8 cellular contexts compared by ENCODE assay signal in the genomic region with DNA sequence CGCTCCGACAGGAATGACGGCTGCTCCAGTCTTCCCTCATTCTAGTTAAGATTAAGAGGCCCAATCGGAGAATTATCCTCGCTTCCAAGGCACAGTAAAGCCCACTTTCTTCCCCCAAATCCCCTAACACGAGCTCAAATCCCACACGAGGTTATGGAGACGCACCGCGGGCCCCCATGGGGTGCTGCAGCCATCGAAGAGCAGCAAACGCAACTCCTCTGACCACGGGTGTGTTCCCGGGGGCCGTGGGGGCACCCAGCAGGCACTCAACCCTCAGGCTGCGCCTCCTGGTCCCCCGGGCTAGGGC. TPM values are rescaled to one million over a fixed set of nuclear protein-coding genes. Genes with fewer than 3 reads are reported as not detected.
DNase-seq lines count a peak whose midpoint lies in the region; ATAC-seq and TF ChIP-seq lines count a peak whose summit lies in the region.

No MANE protein-coding gene starts in this region.

- peak overlapping the region; percentile 89 for H3K9ac ChIP-seq in skeletal muscle satellite cell (ENCODE audit: low read depth, low read length)

- no peaks in the 10 kb centered on the region for H3K9me3 ChIP-seq in CD4-positive, CD25-positive, alpha-beta regulatory T cell (ENCODE audit: control insufficient read depth in 2 of 2, low read length in 2 of 2)
- H3K9me3 ChIP-seq in gastroesophageal sphincter (no peaks in the 10 kb centered on the region), skeletal muscle satellite cell (replicated peaks; ENCODE audit: low read length) (no peaks in the 10 kb centered on the region)

- TF ChIP-seq POLR2A in gastroesophageal sphincter (IDR thresholded peaks at IDR 0.05) = no peak

- H3K4me3 ChIP-seq in CD4-positive, CD25-positive, alpha-beta regulatory T cell (ENCODE audit: low read depth, low read length) = peak overlapping the region; percentile 79
- H3K4me3 ChIP-seq in gastroesophageal sphincter (peak overlapping the region; percentile 94 to 100), skeletal muscle satellite cell (ENCODE audit: low read length) (peak overlapping the region; percentile 88)

- TF ChIP-seq EP300 in gastroesophageal sphincter (IDR thresholded peaks at IDR 0.05) = no peak

- DNase-seq in CD4-positive, CD25-positive, alpha-beta regulatory T cell = no peak
- DNase-seq in HFFc6 (no peak), AML-193 (lab: John Stamatoyannopoulos, UW) (no peak), T-helper 9 cell (no peak)
- DNase-seq in activated CD4-positive, alpha-beta T cell treated with anti-CD3 and anti-CD28 coated beads, Interleukin-2, amount 50 U/mL, for 48 hours = no peak

- no peaks in the 10 kb centered on the region for H3K9me3 Mint-ChIP-seq in CD4-positive, CD25-positive, alpha-beta regulatory T cell
- H3K9me3 Mint-ChIP-seq in HFFc6 = no peaks in the 10 kb centered on the region

- peak overlapping the region; percentile 59 for H3K27ac ChIP-seq in CD4-positive, CD25-positive, alpha-beta regulatory T cell (ENCODE audit: insufficient read depth, low read length, poor library complexity, severe bottlenecking)
- peak overlapping the region; percentile 39 to 90 (median 80) for H3K27ac ChIP-seq in gastroesophageal sphincter

- H3K4me1 ChIP-seq in CD4-positive, CD25-positive, alpha-beta regulatory T cell (ENCODE audit: control insufficient read depth, insufficient read depth, low read length, poor library complexity, severe bottlenecking) = peaks cover 18% of the 10 kb centered on the region
- H3K4me1 ChIP-seq in gastroesophageal sphincter = peaks cover 2 to 27% (median 9%) of the 10 kb centered on the region in 3 donors
- H3K4me1 ChIP-seq in skeletal muscle satellite cell (ENCODE audit: control insufficient read depth, insufficient read depth, low read length) = peaks cover 17% of the 10 kb centered on the region

- TF ChIP-seq CTCF in HFFc6 (IDR thresholded peaks at IDR 0.05) (no peak), gastroesophageal sphincter (IDR thresholded peaks at IDR 0.05) (no peak)

- H3K27ac Mint-ChIP-seq in CD4-positive, CD25-positive, alpha-beta regulatory T cell = peak overlapping the region; percentile 83 to 89 (median 88)
- H3K27ac Mint-ChIP-seq in HFFc6 = peak overlapping the region; percentile 90

- WGBS in gastroesophageal sphincter (ENCODE audit: low coverage in 1 of 2), 2 donors = 0% methylated on average over 5 of the region's 17 CpGs; no CpG with 5 or more reads in 1 of the 2 donors

- H3K27me3 Mint-ChIP-seq in CD4-positive, CD25-positive, alpha-beta regulatory T cell = peaks cover 5% of the 10 kb centered on the region
- H3K27me3 Mint-ChIP-seq in HFFc6 (ENCODE audit: insufficient read depth) = peaks cover 8% of the 10 kb centered on the region

- H3K4me3 Mint-ChIP-seq in CD4-positive, CD25-positive, alpha-beta regulatory T cell = peak overlapping the region; percentile 91 to 98 (median 96)
- H3K4me3 Mint-ChIP-seq in HFFc6 = peak overlapping the region; percentile 93

- H3K36me3 ChIP-seq in CD4-positive, CD25-positive, alpha-beta regulatory T cell (ENCODE audit: control insufficient read depth, insufficient read depth, low read length) = peaks cover 31% of the 10 kb centered on the region
- H3K36me3 ChIP-seq in gastroesophageal sphincter (peaks cover 0 to 33% of the 10 kb centered on the region in 2 donors), skeletal muscle satellite cell (ENCODE audit: insufficient read depth, low read length) (peaks cover 32% of the 10 kb centered on the region)

- peaks cover 9 to 44% (median 20%) of the 10 kb centered on the region in 4 donors for H3K4me1 Mint-ChIP-seq in CD4-positive, CD25-positive, alpha-beta regulatory T cell
- peaks cover 24% of the 10 kb centered on the region for H3K4me1 Mint-ChIP-seq in HFFc6 (ENCODE audit: low read depth)

- peak overlapping the region; percentile 92 for H3K4me2 ChIP-seq in skeletal muscle satellite cell (ENCODE audit: low read length)

- peaks cover 17% of the 10 kb centered on the region for H3K36me3 Mint-ChIP-seq in CD4-positive, CD25-positive, alpha-beta regulatory T cell
- peaks cover 13% of the 10 kb centered on the region for H3K36me3 Mint-ChIP-seq in HFFc6 (ENCODE audit: low read depth)

- peak in 1 of 2 donors; percentile 2 for ATAC-seq in CD4-positive, CD25-positive, alpha-beta regulatory T cell (ENCODE audit: low read depth in 2 of 2)
- ATAC-seq in SK-N-SH treated with all-trans-retinoic acid at 6 μM for 48 hours (peak; percentile 31), gastroesophageal sphincter (no peak)

- no peaks in the 10 kb centered on the region for H3K27me3 ChIP-seq in CD4-positive, CD25-positive, alpha-beta regulatory T cell (ENCODE audit: control insufficient read depth, insufficient read depth, low read length)
- no peaks in the 10 kb centered on the region for H3K27me3 ChIP-seq in gastroesophageal sphincter
- no peaks in the 10 kb centered on the region for H3K27me3 ChIP-seq in skeletal muscle satellite cell (ENCODE audit: control insufficient read depth, insufficient read depth, low read length)

TF ChIP-seq in SK-N-SH treated with all-trans-retinoic acid at 6 μM for 48 hours, 23 proteins besides CTCF, POLR2A, EP300 and RAD21:
- TF ChIP-seq TCF4 (CRISPR knock-in tag; IDR thresholded peaks at IDR 0.05; ENCODE audit: borderline replicate concordance) = no peak
- no peak for TF ChIP-seq OSR1 (CRISPR knock-in tag; IDR thresholded peaks at IDR 0.05)
- TF ChIP-seq ZC3H10 (CRISPR knock-in tag; IDR thresholded peaks at IDR 0.05) = no peak
- TF ChIP-seq ZFP3 (CRISPR knock-in tag; IDR thresholded peaks at IDR 0.05) = no peak
- TF ChIP-seq ZNF565 (CRISPR knock-in tag; conservative IDR thresholded peaks at IDR 0.05; ENCODE audit: low read depth) = no peak
- TF ChIP-seq ZNF70 (CRISPR knock-in tag; IDR thresholded peaks at IDR 0.05) = no peak
- TF ChIP-seq, protein P1, sequence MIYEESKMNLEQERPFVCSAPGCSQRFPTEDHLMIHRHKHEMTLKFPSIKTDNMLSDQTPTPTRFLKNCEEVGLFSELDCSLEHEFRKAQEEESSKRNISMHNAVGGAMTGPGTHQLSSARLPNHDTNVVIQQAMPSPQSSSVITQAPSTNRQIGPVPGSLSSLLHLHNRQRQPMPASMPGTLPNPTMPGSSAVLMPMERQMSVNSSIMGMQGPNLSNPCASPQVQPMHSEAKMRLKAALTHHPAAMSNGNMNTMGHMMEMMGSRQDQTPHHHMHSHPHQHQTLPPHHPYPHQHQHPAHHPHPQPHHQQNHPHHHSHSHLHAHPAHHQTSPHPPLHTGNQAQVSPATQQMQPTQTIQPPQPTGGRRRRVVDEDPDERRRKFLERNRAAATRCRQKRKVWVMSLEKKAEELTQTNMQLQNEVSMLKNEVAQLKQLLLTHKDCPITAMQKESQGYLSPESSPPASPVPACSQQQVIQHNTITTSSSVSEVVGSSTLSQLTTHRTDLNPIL (CRISPR knock-in tag; IDR thresholded peaks at IDR 0.05; ENCODE audit: low read depth) = no peak
- no peak for TF ChIP-seq GLIS3 (CRISPR knock-in tag; IDR thresholded peaks at IDR 0.05)
TF ChIP-seq in SK-N-SH treated with all-trans-retinoic acid at 6 μM for 48 hours: peak in this region for 0.

RNA-seq across cellular contexts. Expression of a gene that starts 0.4 kb away (rescaled TPM):
- total RNA-seq in CD4-positive, CD25-positive, alpha-beta regulatory T cell = 77.6 TPM
- polyA plus RNA-seq in CD4-positive, CD25-positive, alpha-beta regulatory T cell = 100 to 1,000 TPM; 309 to 330 (median 327) TPM
- 100 to 1,000 TPM; 147 to 239 (median 211) TPM for total RNA-seq in HFFc6 (2021; fragmentation: NEBNext Ultra II Directional; extraction: Animal tissue kit (Norgen Biotek cat#: 25700))
- total RNA-seq in gastroesophageal sphincter = 100 to 1,000 TPM; 151 to 252 (median 169) TPM
- 92.5 and 93.3 TPM in 2 replicates for total RNA-seq in skeletal muscle satellite cell (2012; rRNA removed)

RNA-seq across cellular contexts. Expression of a gene that starts 4.8 kb away (rescaled TPM):
- total RNA-seq in CD4-positive, CD25-positive, alpha-beta regulatory T cell = not detected
- polyA plus RNA-seq in CD4-positive, CD25-positive, alpha-beta regulatory T cell = not detected
- total RNA-seq in HFFc6 (2021; fragmentation: NEBNext Ultra II Directional; extraction: Animal tissue kit (Norgen Biotek cat#: 25700)) = under 1 TPM in 2 of 6 experiments, not detected in 4; 0.27 to 0.43 TPM
- not detected for total RNA-seq in gastroesophageal sphincter
- not detected in 2 replicates for total RNA-seq in skeletal muscle satellite cell (2012; rRNA removed)
